ENCODE assay signal across 1 cellular context in the genomic region with DNA sequence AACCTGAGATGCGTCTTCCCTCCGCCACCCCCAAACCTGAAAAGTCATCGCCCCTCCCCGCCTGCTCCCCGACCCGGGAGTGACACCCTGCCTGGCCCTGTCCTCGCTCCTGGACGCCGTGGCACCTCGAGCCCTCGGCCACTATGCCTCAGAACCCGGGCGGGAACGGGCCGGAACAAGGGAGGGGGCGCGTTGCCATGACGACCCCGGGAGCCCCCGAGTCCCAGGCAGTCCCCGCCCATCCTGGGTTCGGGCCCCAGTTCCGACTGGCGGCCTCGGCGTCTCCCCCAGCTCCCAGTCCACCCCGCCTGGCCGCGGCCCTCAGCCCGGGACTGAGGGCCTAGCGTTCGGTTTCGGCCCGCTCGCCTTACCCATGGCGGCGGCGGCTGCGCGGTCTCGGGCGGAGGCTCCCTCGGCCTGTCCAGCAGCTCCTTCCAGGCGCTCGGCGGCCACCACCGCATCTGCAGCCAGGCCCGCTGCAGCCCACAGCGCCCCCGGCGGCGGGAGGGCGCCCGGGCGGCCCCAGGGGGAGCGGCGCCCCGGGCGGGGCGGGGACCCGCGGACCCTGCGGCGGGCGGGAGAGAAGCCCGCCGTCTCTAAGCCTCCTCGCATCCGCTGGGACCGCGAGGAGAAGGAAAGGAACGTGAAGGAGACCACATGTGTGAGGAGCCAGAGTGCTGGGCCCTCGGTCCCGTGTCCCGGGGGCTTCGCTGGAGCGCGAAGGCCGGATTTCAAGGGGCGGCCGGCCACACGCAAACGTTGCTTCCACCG.
TF ChIP-seq lines count a peak whose summit lies in the region.

TSS of gene RUFY2 (minus strand) at position 463 of the 771 bp plus-strand sequence. CDS start at position 375, 88 bp downstream.

TF ChIP-seq in HepG2, 621 proteins besides CTCF, POLR2A, EP300 and RAD21 (continued from another document and continues in another):
- TF ChIP-seq, protein P1, sequence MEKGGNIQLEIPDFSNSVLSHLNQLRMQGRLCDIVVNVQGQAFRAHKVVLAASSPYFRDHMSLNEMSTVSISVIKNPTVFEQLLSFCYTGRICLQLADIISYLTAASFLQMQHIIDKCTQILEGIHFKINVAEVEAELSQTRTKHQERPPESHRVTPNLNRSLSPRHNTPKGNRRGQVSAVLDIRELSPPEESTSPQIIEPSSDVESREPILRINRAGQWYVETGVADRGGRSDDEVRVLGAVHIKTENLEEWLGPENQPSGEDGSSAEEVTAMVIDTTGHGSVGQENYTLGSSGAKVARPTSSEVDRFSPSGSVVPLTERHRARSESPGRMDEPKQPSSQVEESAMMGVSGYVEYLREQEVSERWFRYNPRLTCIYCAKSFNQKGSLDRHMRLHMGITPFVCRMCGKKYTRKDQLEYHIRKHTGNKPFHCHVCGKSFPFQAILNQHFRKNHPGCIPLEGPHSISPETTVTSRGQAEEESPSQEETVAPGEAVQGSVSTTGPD (CRISPR knock-in tag; IDR thresholded peaks at IDR 0.05) = no peak
- no peak for TF ChIP-seq ZNF367 (CRISPR knock-in tag; IDR thresholded peaks at IDR 0.05; ENCODE audit: borderline replicate concordance)
- TF ChIP-seq ZNF660 (CRISPR knock-in tag; IDR thresholded peaks at IDR 0.05; ENCODE audit: borderline replicate concordance, low read depth) = no peak
- TF ChIP-seq MXD3 (CRISPR knock-in tag; IDR thresholded peaks at IDR 0.05) = peak; percentile 74; the same call in 1 of the 2 replicates
- no peak for TF ChIP-seq FOXM1 (CRISPR knock-in tag; IDR thresholded peaks at IDR 0.05)
- TF ChIP-seq IRX3 (CRISPR knock-in tag; IDR thresholded peaks at IDR 0.05; ENCODE audit: borderline replicate concordance, low read depth) = 0 out of 2 replicates have a peak, but pooled peaks have one; percentile 28
- TF ChIP-seq, protein P2, sequence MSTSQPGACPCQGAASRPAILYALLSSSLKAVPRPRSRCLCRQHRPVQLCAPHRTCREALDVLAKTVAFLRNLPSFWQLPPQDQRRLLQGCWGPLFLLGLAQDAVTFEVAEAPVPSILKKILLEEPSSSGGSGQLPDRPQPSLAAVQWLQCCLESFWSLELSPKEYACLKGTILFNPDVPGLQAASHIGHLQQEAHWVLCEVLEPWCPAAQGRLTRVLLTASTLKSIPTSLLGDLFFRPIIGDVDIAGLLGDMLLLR (CRISPR knock-in tag; IDR thresholded peaks at IDR 0.05) = peak; percentile 32; the same call in 1 of the 2 replicates
- TF ChIP-seq NR2C2 (CRISPR knock-in tag; IDR thresholded peaks at IDR 0.05; ENCODE audit: borderline replicate concordance) = peak; percentile 23; the same call in 1 of the 2 replicates
- no peak for TF ChIP-seq SOX13 (IDR thresholded peaks at IDR 0.05)
- TF ChIP-seq SOX13 (CRISPR knock-in tag; conservative IDR thresholded peaks at IDR 0.05 in 1 of 2, IDR thresholded peaks at IDR 0.05 in 1 of 2) = peak in 1 of 2 experiments; percentile 3; a peak in 1 of 4 replicates
- TF ChIP-seq, protein P3, sequence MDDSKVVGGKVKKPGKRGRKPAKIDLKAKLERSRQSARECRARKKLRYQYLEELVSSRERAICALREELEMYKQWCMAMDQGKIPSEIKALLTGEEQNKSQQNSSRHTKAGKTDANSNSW (CRISPR knock-in tag; IDR thresholded peaks at IDR 0.05; ENCODE audit: borderline replicate concordance) = no peak
- TF ChIP-seq ZNF850 (CRISPR knock-in tag; conservative IDR thresholded peaks at IDR 0.05) = no peak
- TF ChIP-seq CENPBD1 (CRISPR knock-in tag; IDR thresholded peaks at IDR 0.05; ENCODE audit: borderline replicate concordance, low read depth) = no peak; the same call in 1 of the 2 replicates
- TF ChIP-seq MYPOP (CRISPR knock-in tag; IDR thresholded peaks at IDR 0.05) = peak; percentile 10; the same call in 1 of the 2 replicates
- TF ChIP-seq ZNF446 (CRISPR knock-in tag; IDR thresholded peaks at IDR 0.05) = no peak
- no peak for TF ChIP-seq BRCA1 (CRISPR knock-in tag; IDR thresholded peaks at IDR 0.05)
- TF ChIP-seq TAF1 (CRISPR knock-in tag; IDR thresholded peaks at IDR 0.05) = peak; percentile 70
- TF ChIP-seq ZNF891 (CRISPR knock-in tag; IDR thresholded peaks at IDR 0.05) = peak; percentile 26; the same call in 1 of the 2 replicates
- TF ChIP-seq ZMYM3 (CRISPR knock-in tag; IDR thresholded peaks at IDR 0.05) = no peak
- no peak for TF ChIP-seq MTF1 (CRISPR knock-in tag; IDR thresholded peaks at IDR 0.05)
- no peak for TF ChIP-seq NCOA5 (CRISPR knock-in tag; IDR thresholded peaks at IDR 0.05)
- TF ChIP-seq ZKSCAN5 (CRISPR knock-in tag; IDR thresholded peaks at IDR 0.05) = no peak
- no peak for TF ChIP-seq ATF1 (CRISPR knock-in tag; IDR thresholded peaks at IDR 0.05)
- TF ChIP-seq SP140L (CRISPR knock-in tag; IDR thresholded peaks at IDR 0.05; ENCODE audit: borderline replicate concordance) = no peak
- no peak; the same call in 1 of the 2 replicates for TF ChIP-seq AHR (CRISPR knock-in tag; IDR thresholded peaks at IDR 0.05)
- TF ChIP-seq TFE3 (CRISPR knock-in tag; IDR thresholded peaks at IDR 0.05) = no peak
- TF ChIP-seq MAF1 (CRISPR knock-in tag; IDR thresholded peaks at IDR 0.05; ENCODE audit: borderline replicate concordance) = no peak
- no peak for TF ChIP-seq AGO1 (IDR thresholded peaks at IDR 0.05; ENCODE audit: low read depth, low read length, poor library complexity, severe bottlenecking)
- TF ChIP-seq, protein P4, sequence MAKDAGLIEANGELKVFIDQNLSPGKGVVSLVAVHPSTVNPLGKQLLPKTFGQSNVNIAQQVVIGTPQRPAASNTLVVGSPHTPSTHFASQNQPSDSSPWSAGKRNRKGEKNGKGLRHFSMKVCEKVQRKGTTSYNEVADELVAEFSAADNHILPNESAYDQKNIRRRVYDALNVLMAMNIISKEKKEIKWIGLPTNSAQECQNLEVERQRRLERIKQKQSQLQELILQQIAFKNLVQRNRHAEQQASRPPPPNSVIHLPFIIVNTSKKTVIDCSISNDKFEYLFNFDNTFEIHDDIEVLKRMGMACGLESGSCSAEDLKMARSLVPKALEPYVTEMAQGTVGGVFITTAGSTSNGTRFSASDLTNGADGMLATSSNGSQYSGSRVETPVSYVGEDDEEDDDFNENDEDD (CRISPR knock-in tag; IDR thresholded peaks at IDR 0.05; ENCODE audit: borderline replicate concordance) = peak; percentile 45; the same call in 1 of the 2 replicates
- TF ChIP-seq MIXL1 (CRISPR knock-in tag; IDR thresholded peaks at IDR 0.05) = no peak
- no peak for TF ChIP-seq CBX1 (IDR thresholded peaks at IDR 0.05; ENCODE audit: low read depth)
- peak; percentile 82 for TF ChIP-seq ZNF451 (CRISPR knock-in tag; IDR thresholded peaks at IDR 0.05)
- TF ChIP-seq ATAD3A (CRISPR knock-in tag; IDR thresholded peaks at IDR 0.05) = no peak
- peak; percentile 18; the same call in 1 of the 2 replicates for TF ChIP-seq ZNF580 (CRISPR knock-in tag; IDR thresholded peaks at IDR 0.05; ENCODE audit: borderline replicate concordance, low read depth)
- no peak for TF ChIP-seq RORA (CRISPR knock-in tag; IDR thresholded peaks at IDR 0.05)
- TF ChIP-seq, protein P5, sequence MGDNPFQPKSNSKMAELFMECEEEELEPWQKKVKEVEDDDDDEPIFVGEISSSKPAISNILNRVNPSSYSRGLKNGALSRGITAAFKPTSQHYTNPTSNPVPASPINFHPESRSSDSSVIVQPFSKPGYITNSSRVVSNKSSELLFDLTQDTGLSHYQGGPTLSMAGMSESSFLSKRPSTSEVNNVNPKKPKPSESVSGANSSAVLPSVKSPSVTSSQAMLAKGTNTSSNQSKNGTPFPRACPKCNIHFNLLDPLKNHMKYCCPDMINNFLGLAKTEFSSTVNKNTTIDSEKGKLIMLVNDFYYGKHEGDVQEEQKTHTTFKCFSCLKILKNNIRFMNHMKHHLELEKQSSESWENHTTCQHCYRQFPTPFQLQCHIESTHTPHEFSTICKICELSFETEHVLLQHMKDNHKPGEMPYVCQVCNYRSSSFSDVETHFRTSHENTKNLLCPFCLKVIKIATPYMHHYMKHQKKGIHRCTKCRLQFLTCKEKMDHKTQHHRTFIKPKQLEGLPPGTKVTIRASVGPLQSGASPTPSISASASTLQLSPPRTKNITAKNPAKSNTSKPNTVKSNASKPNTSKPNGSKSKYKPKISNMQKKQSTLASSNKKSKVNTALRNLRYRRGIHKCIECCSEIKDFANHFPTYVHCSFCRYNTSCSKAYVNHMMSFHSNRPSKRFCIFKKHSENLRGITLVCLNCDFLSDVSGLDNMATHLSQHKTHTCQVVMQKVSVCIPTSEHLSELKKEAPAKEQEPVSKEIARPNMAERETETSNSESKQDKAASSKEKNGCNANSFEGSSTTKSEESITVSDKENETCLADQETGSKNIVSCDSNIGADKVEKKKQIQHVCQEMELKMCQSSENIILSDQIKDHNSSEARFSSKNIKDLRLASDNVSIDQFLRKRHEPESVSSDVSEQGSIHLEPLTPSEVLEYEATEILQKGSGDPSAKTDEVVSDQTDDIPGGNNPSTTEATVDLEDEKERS (CRISPR knock-in tag; IDR thresholded peaks at IDR 0.05) = 0 out of 2 replicates have a peak, but pooled peaks have one; percentile 50
- TF ChIP-seq, protein P6, sequence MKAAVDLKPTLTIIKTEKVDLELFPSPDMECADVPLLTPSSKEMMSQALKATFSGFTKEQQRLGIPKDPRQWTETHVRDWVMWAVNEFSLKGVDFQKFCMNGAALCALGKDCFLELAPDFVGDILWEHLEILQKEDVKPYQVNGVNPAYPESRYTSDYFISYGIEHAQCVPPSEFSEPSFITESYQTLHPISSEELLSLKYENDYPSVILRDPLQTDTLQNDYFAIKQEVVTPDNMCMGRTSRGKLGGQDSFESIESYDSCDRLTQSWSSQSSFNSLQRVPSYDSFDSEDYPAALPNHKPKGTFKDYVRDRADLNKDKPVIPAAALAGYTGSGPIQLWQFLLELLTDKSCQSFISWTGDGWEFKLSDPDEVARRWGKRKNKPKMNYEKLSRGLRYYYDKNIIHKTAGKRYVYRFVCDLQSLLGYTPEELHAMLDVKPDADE (CRISPR knock-in tag; IDR thresholded peaks at IDR 0.05) = no peak
- TF ChIP-seq ZNF790 (CRISPR knock-in tag; IDR thresholded peaks at IDR 0.05; ENCODE audit: borderline replicate concordance) = 0 out of 2 replicates have a peak, but pooled peaks have one; percentile 46
- no peak for TF ChIP-seq SMARCC2 (IDR thresholded peaks at IDR 0.05)
- peak; percentile 81; the same call in 1 of the 2 replicates for TF ChIP-seq KLF12 (CRISPR knock-in tag; IDR thresholded peaks at IDR 0.05; ENCODE audit: borderline replicate concordance)
- TF ChIP-seq, protein P7, sequence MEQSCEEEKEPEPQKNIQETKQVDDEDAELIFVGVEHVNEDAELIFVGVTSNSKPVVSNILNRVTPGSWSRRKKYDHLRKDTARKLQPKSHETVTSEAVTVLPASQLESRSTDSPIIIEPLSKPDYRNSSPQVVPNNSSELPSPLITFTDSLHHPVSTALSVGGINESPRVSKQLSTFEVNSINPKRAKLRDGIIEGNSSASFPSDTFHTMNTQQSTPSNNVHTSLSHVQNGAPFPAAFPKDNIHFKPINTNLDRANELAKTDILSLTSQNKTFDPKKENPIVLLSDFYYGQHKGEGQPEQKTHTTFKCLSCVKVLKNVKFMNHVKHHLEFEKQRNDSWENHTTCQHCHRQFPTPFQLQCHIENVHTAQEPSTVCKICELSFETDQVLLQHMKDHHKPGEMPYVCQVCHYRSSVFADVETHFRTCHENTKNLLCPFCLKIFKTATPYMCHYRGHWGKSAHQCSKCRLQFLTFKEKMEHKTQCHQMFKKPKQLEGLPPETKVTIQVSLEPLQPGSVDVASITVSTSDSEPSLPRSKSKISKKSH (CRISPR knock-in tag; IDR thresholded peaks at IDR 0.05; ENCODE audit: borderline replicate concordance) = no peak; the same call in 1 of the 2 replicates
- peak; percentile 79; the same call in 1 of the 2 replicates for TF ChIP-seq ZNF274 (CRISPR knock-in tag; IDR thresholded peaks at IDR 0.05)
- TF ChIP-seq ATF3 (CRISPR knock-in tag; IDR thresholded peaks at IDR 0.05) = no peak
- TF ChIP-seq TCF7 (IDR thresholded peaks at IDR 0.05; ENCODE audit: low read depth) = no peak
- no peak for TF ChIP-seq ZNF260 (CRISPR knock-in tag; IDR thresholded peaks at IDR 0.05; ENCODE audit: borderline replicate concordance, low read depth)
- no peak for TF ChIP-seq MTF2 (CRISPR knock-in tag; IDR thresholded peaks at IDR 0.05; ENCODE audit: borderline replicate concordance)
- no peak for TF ChIP-seq TEF (CRISPR knock-in tag; IDR thresholded peaks at IDR 0.05)
